Comparison of ENCODE assay signal across 1 cellular context in genomic region chr1:22408180-22408579, GRCh38.
TF ChIP-seq lines count a peak whose summit lies in the region.

No MANE protein-coding gene starts in this region.

TF ChIP-seq in IMR-90, 13 proteins besides CTCF, POLR2A, EP300 and RAD21 (continued from another document):
- TF ChIP-seq ELK1 (IDR thresholded peaks at IDR 0.05; ENCODE audit: borderline replicate concordance, low read depth, low read length) (no peak), MXI1 (IDR thresholded peaks at IDR 0.05; ENCODE audit: borderline replicate concordance, low read depth, low read length) (no peak), NFE2L2 (IDR thresholded peaks at IDR 0.05; ENCODE audit: low read depth, low read length) (no peak), BHLHE40 (IDR thresholded peaks at IDR 0.05; ENCODE audit: low read depth, low read length) (no peak)
